In genomic region chr4:168437192-168437938, GRCh38 we compare ENCODE assay signal across 16 cellular contexts.
"Had no signal": no experiment of that assay in that cellular context is flagged by ENCODE, and none has a peak within 500 bp of the region (broad histone marks: within the 10 kb centered on the region; RNA-seq: fewer than 3 reads in every experiment).

No MANE protein-coding gene starts in this region.

- H3K27ac Mint-ChIP-seq: activated T-helper 1 cell treated with anti-CD3 and anti-CD28 coated beads, Interleukin-12 subunit alpha, Interleukin-12 subunit beta, Interleukin-2, Interleukin-4 antibody, amounts not matched to agents 30 ng/mL and 10 ng/mL and 1 ng/mL, durations not matched to agents 14 hours and 24 hours and 36 hours; memory B cell; T-cell had no signal

- H3K27me3 Mint-ChIP-seq: memory B cell, T-cell had no signal

- DNase-seq: activated CD4-positive, alpha-beta T cell treated with anti-CD3 and anti-CD28 coated beads for 1 hour; activated CD8-positive, alpha-beta memory T cell treated with anti-CD3 and anti-CD28 coated beads for 24 hours; cerebellar nuclear complex; cortex of kidney; heart right ventricle; kidney glomerular epithelial cell; occipital lobe; posterior cingulate gyrus; SIG-M5; stimulated activated CD4-positive, alpha-beta T cell treated with anti-CD3 and anti-CD28 coated beads, Interleukin-4, amount 100 ng/mL, for 1 hour; T-cell; upper lobe of right lung had no signal

- H3K9me3 Mint-ChIP-seq: activated T-helper 1 cell treated with anti-CD3 and anti-CD28 coated beads, Interleukin-12 subunit alpha, Interleukin-12 subunit beta, Interleukin-2, Interleukin-4 antibody, amounts not matched to agents 30 ng/mL and 10 ng/mL and 1 ng/mL, durations not matched to agents 14 hours and 24 hours and 36 hours; memory B cell; T-cell had no signal

- H3K4me3 Mint-ChIP-seq: activated T-helper 1 cell treated with anti-CD3 and anti-CD28 coated beads, Interleukin-12 subunit alpha, Interleukin-12 subunit beta, Interleukin-2, Interleukin-4 antibody, amounts not matched to agents 30 ng/mL and 10 ng/mL and 1 ng/mL, durations not matched to agents 14 hours and 24 hours and 36 hours; memory B cell; T-cell had no signal

- ATAC-seq: esophagus mucosa, heart right ventricle, SK-N-SH treated with all-trans-retinoic acid at 6 μM for 48 hours, T-cell, upper lobe of right lung had no signal
